1 cellular context compared by ENCODE assay signal in genomic region chr11:62558669-62559068, GRCh38.
TF ChIP-seq lines count a peak whose summit lies in the region.

No MANE protein-coding gene starts in this region.

TF ChIP-seq in GM23338, 12 proteins besides CTCF, POLR2A, EP300 and RAD21:
- TF ChIP-seq EZH2 (IDR thresholded peaks at IDR 0.05; ENCODE audit: low read depth, unreplicated experiment): no peak
- no peak for TF ChIP-seq NANOG (IDR thresholded peaks at IDR 0.05; ENCODE audit: borderline replicate concordance)
- no peak for TF ChIP-seq POLR2AphosphoS5 (IDR thresholded peaks at IDR 0.05; ENCODE audit: low read depth)
- TF ChIP-seq ZNF114 (CRISPR knock-in tag; IDR thresholded peaks at IDR 0.05): no peak
- TF ChIP-seq ETS1 (IDR thresholded peaks at IDR 0.05): no peak
- no peak for TF ChIP-seq CREB1 (CRISPR knock-in tag; IDR thresholded peaks at IDR 0.05; ENCODE audit: low read depth)
- TF ChIP-seq STAT1 (IDR thresholded peaks at IDR 0.05; ENCODE audit: unreplicated experiment): no peak
- no peak for TF ChIP-seq ZNF462 (CRISPR knock-in tag; IDR thresholded peaks at IDR 0.05)
- TF ChIP-seq ZNF331 (CRISPR knock-in tag; IDR thresholded peaks at IDR 0.05; ENCODE audit: low read depth): no peak
- TF ChIP-seq JUNB (IDR thresholded peaks at IDR 0.05; ENCODE audit: unreplicated experiment): no peak
- no peak for TF ChIP-seq EZH2phosphoT487 (IDR thresholded peaks at IDR 0.05; ENCODE audit: unreplicated experiment)
